Comparison of ENCODE assay signal across 7 cellular contexts in genomic region chr11:20360650-20361049, GRCh38. TPM values are rescaled to one million over a fixed set of nuclear protein-coding genes. Genes with fewer than 3 reads are reported as not detected.
DNase-seq lines count a peak whose midpoint lies in the region; ATAC-seq, FAIRE-seq and TF ChIP-seq lines count a peak whose summit lies in the region.

No MANE protein-coding gene starts in this region.

- ATAC-seq in HG02610 (IDR thresholded peaks at IDR 0.05; ENCODE audit: unreplicated experiment) (peak; percentile 56), GM12878 (peak; percentile 43), HG02970 (IDR thresholded peaks at IDR 0.05; ENCODE audit: low FRiP score, unreplicated experiment) (no peak)

- RAD21 ChIA-PET in GM12878 (lab: Charles Lee; ENCODE audit: unreplicated experiment), result interaction anchor here (3.3 kb wide), 1 partner anchor 232 kb away, joined by 9 read pairs; no protein-coding TSS in a partner anchor

- no peak overlapping the region for H3K4me2 ChIP-seq in GM12878 (ENCODE audit: control insufficient read depth, insufficient read depth)

- H3K79me2 ChIP-seq in GM12878 (ENCODE audit: control insufficient read depth, insufficient read depth, low read length), result peaks cover 2% of the 10 kb centered on the region

- no peaks in the 10 kb centered on the region; the same call in 2 of the 3 replicates for H3K9me3 ChIP-seq in GM12878 (replicated peaks; ENCODE audit: control insufficient read depth, insufficient read depth, low read length)

- no peak overlapping the region for H3K4me3 ChIP-seq in GM12878

- CTCF ChIA-PET in GM12878 (lab: Yijun Ruan, JAX), result interaction anchor here (0.7 to 4.5 kb wide), 4 partner anchors 9 to 232 kb away, joined by 3 to 28 read pairs (median 6); no protein-coding TSS in a partner anchor

- no peak overlapping the region for H3K9ac ChIP-seq in GM12878 (ENCODE audit: control insufficient read depth, insufficient read depth, low read length)

- no peaks in the 10 kb centered on the region for H3K36me3 ChIP-seq in GM12878 (ENCODE audit: control insufficient read depth in 2 of 2, insufficient read depth in 2 of 2, low read length in 1 of 2)

- H3K27me3 ChIP-seq in GM12878 (replicated peaks in 1 of 2; ENCODE audit: control insufficient read depth in 2 of 2, insufficient read depth in 2 of 2, low read length in 1 of 2), result no peaks in the 10 kb centered on the region

- intact Hi-C loops in GM12878 (cut with micrococcal nuclease; ENCODE audit: unreplicated experiment), result no loop called here

- no TSS peak for BruUV-seq in GM12878 (replicated peaks; lab: Mats Ljungman, UMichigan)

- TF ChIP-seq CTCF in GM12878 (IDR thresholded peaks at IDR 0.05 in 2 of 3, conservative IDR thresholded peaks at IDR 0.05 in 1 of 3; ENCODE audit: control insufficient read depth in 2 of 3, extremely low read depth in 1 of 3, insufficient read depth in 1 of 3, low read depth in 3 of 3, low read length in 3 of 3), result no peak

- no peak for TF ChIP-seq POLR2A in GM12878 (IDR thresholded peaks at IDR 0.05; ENCODE audit: low read depth, low read length)

- TF ChIP-seq EP300 in GM12878 (IDR thresholded peaks at IDR 0.05; ENCODE audit: borderline replicate concordance in 1 of 2, control insufficient read depth in 1 of 2, low read depth in 2 of 2, low read length in 2 of 2), result no peak

- WGBS in GM12878 (ENCODE audit: insufficient coverage, insufficient replicate concordance, low lambda C conversion rate, missing lambda C conversion rate), result 71% methylated on average over 7 of the region's 7 CpGs

- DNase-seq in NOMO-1 (lab: John Stamatoyannopoulos, UW; ENCODE audit: unreplicated experiment in 2 of 2), result peak; percentile 69 to 90
- DNase-seq in GM12878 (ENCODE audit: low read depth, low spot score), result peak; percentile 21
- DNase-seq in stimulated activated CD4-positive, alpha-beta T cell treated with anti-CD3 and anti-CD28 coated beads, Interleukin-1b, Interleukin-23, amount 100 ng/mL, for 4 hours (ENCODE audit: low read depth in 2 of 2), result peak; percentile 10 to 18
- no peak for DNase-seq in DMS114 treated with DMSO at 0.1 percent for 48 hours (lab: John Stamatoyannopoulos, UW; ENCODE audit: unreplicated experiment)
- no peak for DNase-seq in NCI-H1694 treated with DMSO at 0.1 percent for 48 hours (lab: John Stamatoyannopoulos, UW)

- peaks cover 7% of the 10 kb centered on the region; the same call in 1 of the 2 replicates for H3K4me1 ChIP-seq in GM12878 (ENCODE audit: control insufficient read depth, insufficient read depth, low read length)

- POLR2A ChIA-PET in GM12878 (lab: Charles Lee), result no interaction called here

- H3K27ac ChIP-seq in GM12878 (ENCODE audit: control insufficient read depth, insufficient read depth), result no peak overlapping the region

- SMC1A ChIA-PET in GM12878 (lab: Charles Lee; ENCODE audit: uncharacterized antibody, unreplicated experiment), result interaction anchor here (0.7 to 1.6 kb wide), 2 partner anchors 228 to 642 kb away, joined by 3 to 4 read pairs; no protein-coding TSS in a partner anchor

- FAIRE-seq in GM12878 (lab: Jason Lieb, UNC), result no peak

- TF ChIP-seq RAD21 in GM12878 (IDR thresholded peaks at IDR 0.05; ENCODE audit: insufficient read depth, low read depth, low read length), result no peak

- in situ Hi-C loops in GM12878 (cut with MboI), result no loop called here

- no peaks in the 10 kb centered on the region for H4K20me1 ChIP-seq in GM12878 (ENCODE audit: control insufficient read depth, insufficient read depth)

- H2AFZ ChIP-seq in GM12878 (ENCODE audit: control insufficient read depth, low read depth, low read length), result peak overlapping the region; percentile 46

TF ChIP-seq in GM12878, 131 proteins besides CTCF, POLR2A, EP300 and RAD21:
- TF ChIP-seq FOXK2 (IDR thresholded peaks at IDR 0.05) (no peak), RAD51 (IDR thresholded peaks at IDR 0.05) (peak; percentile 73; the same call in 1 of the 2 replicates), MEF2A (IDR thresholded peaks at IDR 0.05; ENCODE audit: insufficient read depth, low read depth, low read length) (no peak), IKZF2 (IDR thresholded peaks at IDR 0.05) (no peak), ZSCAN29 (IDR thresholded peaks at IDR 0.05) (no peak), BMI1 (IDR thresholded peaks at IDR 0.05; ENCODE audit: borderline replicate concordance) (no peak), BHLHE40 (IDR thresholded peaks at IDR 0.05; ENCODE audit: borderline replicate concordance in 1 of 2, low read depth in 2 of 2, low read length in 1 of 2) (peak in 1 of 2 experiments; percentile 22; a peak in 1 of 4 replicates), EGR1 (IDR thresholded peaks at IDR 0.05; ENCODE audit: borderline replicate concordance in 1 of 2, low read depth in 2 of 2, low read length in 2 of 2) (no peak), RCOR1 (conservative IDR thresholded peaks at IDR 0.05; ENCODE audit: low read depth, low read length) (no peak), POLR2AphosphoS2 (IDR thresholded peaks at IDR 0.05; ENCODE audit: low read depth, low read length) (no peak)
- TF ChIP-seq, protein P1, sequence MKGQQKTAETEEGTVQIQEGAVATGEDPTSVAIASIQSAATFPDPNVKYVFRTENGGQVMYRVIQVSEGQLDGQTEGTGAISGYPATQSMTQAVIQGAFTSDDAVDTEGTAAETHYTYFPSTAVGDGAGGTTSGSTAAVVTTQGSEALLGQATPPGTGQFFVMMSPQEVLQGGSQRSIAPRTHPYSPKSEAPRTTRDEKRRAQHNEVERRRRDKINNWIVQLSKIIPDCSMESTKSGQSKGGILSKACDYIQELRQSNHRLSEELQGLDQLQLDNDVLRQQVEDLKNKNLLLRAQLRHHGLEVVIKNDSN (IDR thresholded peaks at IDR 0.05; ENCODE audit: borderline replicate concordance, extremely low read length, insufficient read depth, low read depth, low read length), result peak; percentile 34
TF ChIP-seq in GM12878: peak in this region for 3.

RNA-seq across cellular contexts. Expression of gene HTATIP2, which starts 2.9 kb away (rescaled TPM):
- 12.0 and 13.9 TPM in 2 replicates for total RNA-seq in GM12878 (2013; cell fraction: nucleolus; rRNA removed)
- total RNA-seq in GM12878 (2014; rRNA removed) (36.9 and 40.7 TPM in 2 replicates), GM12878 (2014; rRNA removed; fragmentation: Illumina TruSeq; extraction: Trizol) (40.1 and 40.6 TPM in 2 replicates), GM12878 (2021) (29.0 and 34.4 TPM in 2 replicates)
- 25.0 TPM for polyA plus RNA-seq in GM12878 (2011; ENCODE audit: low read depth)
- polyA plus RNA-seq in GM12878 (2011; rRNA removed) (25.4 and 31.7 TPM in 2 replicates), GM12878 (2014; fragmentation: Illumina TruSeq; extraction: Trizol) (44.4 and 55.2 TPM in 2 replicates), GM12878 (2014; fragmentation: Nextera tagmentation; extraction: Ambion mirVana) (10 to 100 TPM; 51.0 to 58.5 TPM), GM12878 (2014; rRNA removed) (33.0 and 39.3 TPM in 2 replicates), GM12878 (2016; fragmentation: Nextera tagmentation; extraction: Ambion mirVana) (10 to 100 TPM; 48.4 to 54.4 TPM)
- polyA plus RNA-seq in GM12878 (2011; cell fraction: cytosol; rRNA removed), result 11.5 and 13.0 TPM in 2 replicates
- 15.5 and 16.3 TPM in 2 replicates for polyA plus RNA-seq in GM12878 (2011; cell fraction: nucleus; rRNA removed)
- polyA plus RNA-seq in GM12878 (2012), result 20.9 and 23.6 TPM in 2 replicates
- polyA minus RNA-seq in GM12878 (2011; rRNA and poly(A)+ RNA removed), result 14.3 and 18.0 TPM in 2 replicates
- polyA minus RNA-seq in GM12878 (2011; cell fraction: cytosol; rRNA and poly(A)+ RNA removed), result 6.5 and 8.9 TPM in 2 replicates
- polyA minus RNA-seq in GM12878 (2011; cell fraction: nucleus; rRNA and poly(A)+ RNA removed), result 5.3 and 10.2 TPM in 2 replicates

RNA-seq across cellular contexts. Expression of gene PRMT3, which starts 26.9 kb away (rescaled TPM):
- 70.6 and 73.3 TPM in 2 replicates for total RNA-seq in GM12878 (2013; cell fraction: nucleolus; rRNA removed)
- total RNA-seq in GM12878 (2014; rRNA removed) (31.9 and 32.5 TPM in 2 replicates), GM12878 (2014; rRNA removed; fragmentation: Illumina TruSeq; extraction: Trizol) (31.6 and 32.5 TPM in 2 replicates), GM12878 (2021) (24.7 and 28.3 TPM in 2 replicates)
- polyA plus RNA-seq in GM12878 (2011; ENCODE audit: low read depth), result 5.3 TPM
- polyA plus RNA-seq in GM12878 (2011; rRNA removed) (25.9 and 37.1 TPM in 2 replicates), GM12878 (2014; fragmentation: Illumina TruSeq; extraction: Trizol) (29.3 and 32.1 TPM in 2 replicates), GM12878 (2014; fragmentation: Nextera tagmentation; extraction: Ambion mirVana) (10 to 100 TPM; 13.9 TPM), GM12878 (2014; rRNA removed) (20.1 and 26.1 TPM in 2 replicates), GM12878 (2016; fragmentation: Nextera tagmentation; extraction: Ambion mirVana) (10 to 100 TPM; 47.2 to 52.1 TPM)
- 10.3 and 11.6 TPM in 2 replicates for polyA plus RNA-seq in GM12878 (2011; cell fraction: cytosol; rRNA removed)
- polyA plus RNA-seq in GM12878 (2011; cell fraction: nucleus; rRNA removed), result 17.9 and 26.4 TPM in 2 replicates
- polyA plus RNA-seq in GM12878 (2012), result 9.8 and 10.9 TPM in 2 replicates
- 15.8 and 23.3 TPM in 2 replicates for polyA minus RNA-seq in GM12878 (2011; rRNA and poly(A)+ RNA removed)
- 6.8 and 11.3 TPM in 2 replicates for polyA minus RNA-seq in GM12878 (2011; cell fraction: cytosol; rRNA and poly(A)+ RNA removed)
- 25.4 and 56.1 TPM in 2 replicates for polyA minus RNA-seq in GM12878 (2011; cell fraction: nucleus; rRNA and poly(A)+ RNA removed)

Comparison
In these comparisons a context has a peak if more than half of its experiments do, and no peak if none do; other contexts are left out.
1. DNase-seq: peak in NOMO-1 (2 of 2), GM12878 (single experiment) and stimulated activated CD4-positive, alpha-beta T cell treated with anti-CD3 and anti-CD28 coated beads, Interleukin-1b, Interleukin-23, amount 100 ng/mL, for 4 hours (2 of 2); none in DMS114 treated with DMSO at 0.1 percent for 48 hours (single experiment) and NCI-H1694 treated with DMSO at 0.1 percent for 48 hours (single experiment).